In genomic region chr7:114789942-114790341, GRCh38 we compare ENCODE assay signal across 14 cellular contexts.
DNase-seq lines count a peak whose midpoint lies in the region; ATAC-seq, FAIRE-seq and TF ChIP-seq lines count a peak whose summit lies in the region.
"Had no signal": no experiment of that assay in that cellular context is flagged by ENCODE, and none has a peak within 500 bp of the region (broad histone marks: within the 10 kb centered on the region; RNA-seq: fewer than 3 reads in every experiment).

No MANE protein-coding gene starts in this region.

- no peaks in the 10 kb centered on the region for H3K36me3 ChIP-seq in skeletal muscle satellite cell (ENCODE audit: insufficient read depth, low read length)
- H3K36me3 ChIP-seq in upper lobe of left lung: no peaks in the 10 kb centered on the region
- H3K36me3 ChIP-seq: heart right ventricle, suprapubic skin had no signal

- 42 to 48% methylated on average over 2 of the region's 2 CpGs for WGBS in upper lobe of left lung, 2 donors

- H3K4me2 ChIP-seq in skeletal muscle satellite cell (ENCODE audit: low read length): peak overlapping the region; percentile 51

- intact Hi-C loops in activated CD4-positive, alpha-beta T cell treated with anti-CD3 and anti-CD28 coated beads, Interleukin-2, amount 10 ng/mL, durations not matched to agents 24 days and 14 days (cut with micrococcal nuclease): loop anchor here (1.0 to 5.0 kb wide), 2 partner anchors 9 to 73 kb away; no protein-coding TSS in a partner anchor

- TF ChIP-seq EP300 in upper lobe of left lung (IDR thresholded peaks at IDR 0.05): no peak

- TF ChIP-seq CTCF in epithelial cell of proximal tubule (conservative IDR thresholded peaks at IDR 0.05; ENCODE audit: low read depth, low read length) (no peak), upper lobe of left lung (IDR thresholded peaks at IDR 0.05) (no peak)

- no peak overlapping the region for H3K9ac ChIP-seq in skeletal muscle satellite cell (ENCODE audit: low read depth, low read length)

- H3K9me3 Mint-ChIP-seq in activated CD4-positive, alpha-beta T cell treated with anti-CD3 and anti-CD28 coated beads, Interleukin-2, amount 10 ng/mL, durations not matched to agents 24 days and 14 days: peaks cover 4% of the 10 kb centered on the region

- no peak overlapping the region for H3K4me3 Mint-ChIP-seq in activated CD4-positive, alpha-beta T cell treated with anti-CD3 and anti-CD28 coated beads, Interleukin-2, amount 10 ng/mL, durations not matched to agents 24 days and 14 days
- H3K4me3 Mint-ChIP-seq: B cell had no signal

- H3K9me3 ChIP-seq in skeletal muscle satellite cell (replicated peaks; ENCODE audit: low read length): no peaks in the 10 kb centered on the region
- no peaks in the 10 kb centered on the region for H3K9me3 ChIP-seq in upper lobe of left lung
- H3K9me3 ChIP-seq: heart right ventricle, suprapubic skin had no signal

- H3K27me3 Mint-ChIP-seq in activated CD4-positive, alpha-beta T cell treated with anti-CD3 and anti-CD28 coated beads, Interleukin-2, amount 10 ng/mL, durations not matched to agents 24 days and 14 days: no peaks in the 10 kb centered on the region

- peak overlapping the region; percentile 87 for H3K27ac Mint-ChIP-seq in activated CD4-positive, alpha-beta T cell treated with anti-CD3 and anti-CD28 coated beads, Interleukin-2, amount 10 ng/mL, durations not matched to agents 24 days and 14 days
- H3K27ac Mint-ChIP-seq: B cell had no signal

- H3K27ac ChIP-seq in upper lobe of left lung: no peak overlapping the region
- H3K27ac ChIP-seq: heart right ventricle, suprapubic skin had no signal

- H3K4me1 Mint-ChIP-seq in activated CD4-positive, alpha-beta T cell treated with anti-CD3 and anti-CD28 coated beads, Interleukin-2, amount 10 ng/mL, durations not matched to agents 24 days and 14 days: peaks cover 37% of the 10 kb centered on the region
- H3K4me1 Mint-ChIP-seq: B cell had no signal

- TF ChIP-seq POLR2A in upper lobe of left lung (IDR thresholded peaks at IDR 0.05): no peak

- DNase-seq in activated CD4-positive, alpha-beta T cell treated with anti-CD3 and anti-CD28 coated beads, Interleukin-2, amount 10 ng/mL, durations not matched to agents 24 days and 14 days: peak; percentile 42
- DNase-seq in activated CD4-positive, alpha-beta T cell treated with anti-CD3 and anti-CD28 coated beads for 4 hours: no peak
- peak; percentile 81 for DNase-seq in RPMI7951 (ENCODE audit: low read depth)
- peak; percentile 18 for DNase-seq in epithelial cell of proximal tubule (ENCODE audit: low read depth)
- no peak for DNase-seq in HTR-8/SVneo (ENCODE audit: insufficient read length, low spot score)
- no peak for DNase-seq in upper lobe of left lung
- DNase-seq in islet precursor cell: no peak
- DNase-seq: heart right ventricle, NCI-H2029 treated with DMSO at 0.1 percent for 48 hours, OCI-M1, T1000 had no signal

- peaks cover 2% of the 10 kb centered on the region for H3K36me3 Mint-ChIP-seq in activated CD4-positive, alpha-beta T cell treated with anti-CD3 and anti-CD28 coated beads, Interleukin-2, amount 10 ng/mL, durations not matched to agents 24 days and 14 days (ENCODE audit: low read depth)

- H3K27me3 ChIP-seq in skeletal muscle satellite cell (ENCODE audit: control insufficient read depth, insufficient read depth, low read length) (no peaks in the 10 kb centered on the region), upper lobe of left lung (no peaks in the 10 kb centered on the region)
- H3K27me3 ChIP-seq: heart right ventricle, suprapubic skin had no signal

- ATAC-seq in upper lobe of left lung (ENCODE audit: low FRiP score in 2 of 2): no peak
- ATAC-seq: heart right ventricle had no signal

- peaks cover 26% of the 10 kb centered on the region for H3K4me1 ChIP-seq in skeletal muscle satellite cell (ENCODE audit: control insufficient read depth, insufficient read depth, low read length)
- no peaks in the 10 kb centered on the region for H3K4me1 ChIP-seq in upper lobe of left lung
- H3K4me1 ChIP-seq: heart right ventricle, suprapubic skin had no signal

- FAIRE-seq in HTR-8/SVneo (lab: Jason Lieb, UNC): no peak

- no peak overlapping the region for H3K4me3 ChIP-seq in epithelial cell of proximal tubule (ENCODE audit: low read depth, low read length)
- H3K4me3 ChIP-seq in skeletal muscle satellite cell (ENCODE audit: low read length): peak overlapping the region; percentile 38
- H3K4me3 ChIP-seq in upper lobe of left lung: no peak overlapping the region
- H3K4me3 ChIP-seq: heart right ventricle, suprapubic skin had no signal

Comparison
In these comparisons a context has a peak if more than half of its experiments do, and no peak if none do; other contexts are left out.
1. DNase-seq: peak in activated CD4-positive, alpha-beta T cell treated with anti-CD3 and anti-CD28 coated beads, Interleukin-2, amount 10 ng/mL, durations not matched to agents 24 days and 14 days (single experiment), RPMI7951 (single experiment) and epithelial cell of proximal tubule (single experiment); none in activated CD4-positive, alpha-beta T cell treated with anti-CD3 and anti-CD28 coated beads for 4 hours (0 of 2), HTR-8/SVneo (single experiment), upper lobe of left lung (0 of 2) and islet precursor cell (single experiment).